Comparison of ENCODE assay signal across 8 cellular contexts in genomic region chr12:8644345-8645248, GRCh38. TPM values are rescaled to one million over a fixed set of nuclear protein-coding genes. Genes with fewer than 3 reads are reported as not detected.
DNase-seq lines count a peak whose midpoint lies in the region; ATAC-seq, FAIRE-seq and TF ChIP-seq lines count a peak whose summit lies in the region.

No MANE protein-coding gene starts in this region.

- 60% methylated on average over 5 of the region's 5 CpGs for WGBS in hepatocyte (ENCODE audit: low lambda C conversion rate, missing lambda C conversion rate)

- no TSS peak for BruUV-seq in Calu3 (replicated peaks; lab: Mats Ljungman, UMichigan)

- H3K4me1 Mint-ChIP-seq in Calu3 (ENCODE audit: low read depth, unreplicated experiment) = peaks cover 13% of the 10 kb centered on the region

- H3K27ac ChIP-seq in hepatocyte = no peak overlapping the region

- H3K4me1 ChIP-seq in hepatocyte (ENCODE audit: insufficient read depth) = no peaks in the 10 kb centered on the region

- ATAC-seq in HG02973 (IDR thresholded peaks at IDR 0.05; ENCODE audit: unreplicated experiment) = peak; percentile 57

- intact Hi-C loops in Calu3 (cut with micrococcal nuclease; ENCODE audit: unreplicated experiment) = no loop called here

- H3K79me2 ChIP-seq in hepatocyte = no peaks in the 10 kb centered on the region

- no peak overlapping the region for H3K27ac Mint-ChIP-seq in Calu3 (ENCODE audit: unreplicated experiment)

- no peaks in the 10 kb centered on the region for H3K36me3 Mint-ChIP-seq in Calu3 (ENCODE audit: insufficient read depth, unreplicated experiment)

- H3K4me3 ChIP-seq in hepatocyte (no peak overlapping the region), H7 (ENCODE audit: insufficient read depth, low read depth, low read length) (no peak overlapping the region)

- no peak for FAIRE-seq in H54 (lab: Jason Lieb, UNC)

- peak in 3 of 5 experiments; percentile 19 to 86 (median 41) for DNase-seq in T-helper 2 cell
- DNase-seq in hepatocyte (ENCODE audit: low spot score) = no peak
- DNase-seq in DMS79 (lab: John Stamatoyannopoulos, UW) = no peak
- DNase-seq in H7 = no peak
- no peak for DNase-seq in Calu3
- no peak for DNase-seq in H54 (ENCODE audit: insufficient read length, low spot score)

- TF ChIP-seq CTCF in hepatocyte (IDR thresholded peaks at IDR 0.05; ENCODE audit: poor library complexity) = no peak
- no peak for TF ChIP-seq CTCF in Calu3 (IDR thresholded peaks at IDR 0.05; ENCODE audit: unreplicated experiment)

- H4K20me1 ChIP-seq in hepatocyte (ENCODE audit: insufficient read depth, poor library complexity, severe bottlenecking) = no peaks in the 10 kb centered on the region

- H2AFZ ChIP-seq in hepatocyte = peak overlapping the region; percentile 26

- no peak overlapping the region for H3K4me3 Mint-ChIP-seq in Calu3 (ENCODE audit: low read depth, unreplicated experiment)

- H3K27me3 ChIP-seq in hepatocyte = no peaks in the 10 kb centered on the region
- H3K27me3 ChIP-seq in H7 (ENCODE audit: control insufficient read depth, insufficient read depth, low read length) = no peaks in the 10 kb centered on the region

- CTCF ChIA-PET in Calu3 (lab: Charles Lee) = interaction anchor here (0.5 to 1.3 kb wide), 2 partner anchors 8 to 13 kb away, joined by 3 to 5 read pairs; no protein-coding TSS in a partner anchor

- no peak overlapping the region for H3K4me2 ChIP-seq in hepatocyte

- TF ChIP-seq POLR2A in GM19193 (IDR thresholded peaks at IDR 0.05; ENCODE audit: extremely low read depth, insufficient read depth, insufficient read length) (peak; percentile 35), H54 (IDR thresholded peaks at IDR 0.05; ENCODE audit: low read depth, low read length) (no peak)

- H3K27me3 Mint-ChIP-seq in Calu3 (ENCODE audit: unreplicated experiment) = peaks cover 9% of the 10 kb centered on the region

- no peaks in the 10 kb centered on the region for H3K9me2 ChIP-seq in hepatocyte (replicated peaks; ENCODE audit: insufficient read depth)

- no peaks in the 10 kb centered on the region for H3K9me3 Mint-ChIP-seq in Calu3 (ENCODE audit: low read depth, unreplicated experiment)

- no peaks in the 10 kb centered on the region for H3K9me3 ChIP-seq in hepatocyte (ENCODE audit: low read depth)

- no peaks in the 10 kb centered on the region for H3K36me3 ChIP-seq in hepatocyte (replicated peaks; ENCODE audit: insufficient read depth, low read depth)
- H3K36me3 ChIP-seq in H7 (replicated peaks; ENCODE audit: control insufficient read depth, insufficient read depth, low read length) = no peaks in the 10 kb centered on the region

RNA-seq across cellular contexts. Expression of gene MFAP5, which starts 18.0 kb away (rescaled TPM):
- 1.7 and 1.9 TPM in 2 replicates for total RNA-seq in hepatocyte
- polyA plus RNA-seq in hepatocyte = 0.15 and 1.0 TPM in 2 replicates
- 0.42 TPM in 1 of 2 replicates, not detected in the other for total RNA-seq in H7 (2014; rRNA removed; shearing (Covaris generic))
- not detected in 2 replicates for total RNA-seq in Calu3 (2022)

RNA-seq across cellular contexts. Expression of gene AICDA, which starts 31.9 kb away (rescaled TPM):
- 0.12 and 0.23 TPM in 2 replicates for total RNA-seq in hepatocyte
- not detected in 2 replicates for polyA plus RNA-seq in hepatocyte
- total RNA-seq in H7 (2014; rRNA removed; shearing (Covaris generic)) = not detected in 2 replicates
- not detected in 2 replicates for total RNA-seq in Calu3 (2022)

RNA-seq across cellular contexts. Expression of gene RIMKLB, which starts 53.2 kb away (rescaled TPM):
- total RNA-seq in hepatocyte (28.9 and 37.3 TPM in 2 replicates), Calu3 (2022) (29.3 and 36.3 TPM in 2 replicates)
- polyA plus RNA-seq in hepatocyte = 20.7 and 25.7 TPM in 2 replicates
- 42.4 and 80.3 TPM in 2 replicates for total RNA-seq in H7 (2014; rRNA removed; shearing (Covaris generic))

Comparison
In these comparisons a context has a peak if more than half of its experiments do, and no peak if none do; other contexts are left out.
1. DNase-seq: peak in T-helper 2 cell (3 of 5); none in hepatocyte (single experiment), DMS79 (single experiment), H7 (single experiment), Calu3 (single experiment) and H54 (single experiment).